ENCODE assay signal across 16 cellular contexts in the genomic region with DNA sequence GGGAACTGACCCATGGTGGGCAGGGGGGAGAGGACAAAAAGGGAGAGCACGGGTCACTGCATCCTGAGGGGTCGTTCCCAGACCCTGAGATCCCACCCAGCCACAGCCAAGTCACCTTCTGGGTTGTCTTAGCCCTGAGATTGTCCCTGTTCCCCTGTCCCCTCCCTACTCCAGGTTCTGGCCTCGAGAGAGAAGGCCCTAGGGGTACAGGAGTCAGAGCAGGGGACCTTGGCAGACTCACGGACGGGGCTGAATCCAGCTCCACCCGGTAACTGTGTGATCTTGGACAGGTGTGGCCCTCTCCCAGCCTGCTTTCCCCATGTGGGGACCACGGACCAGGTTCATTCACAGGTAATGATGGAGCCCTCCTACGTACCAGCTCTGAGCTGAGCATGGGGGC.
"Had no signal": no experiment of that assay in that cellular context is flagged by ENCODE, and none has a peak within 500 bp of the region (broad histone marks: within the 10 kb centered on the region; RNA-seq: fewer than 3 reads in every experiment).

No MANE protein-coding gene starts in this region.

- H3K9me3 ChIP-seq: gastroesophageal sphincter, neutrophil, thyroid gland had no signal

- H3K36me3 ChIP-seq: brain microvascular endothelial cell, gastroesophageal sphincter, neutrophil, thyroid gland had no signal

- H3K27ac Mint-ChIP-seq: activated CD4-positive, alpha-beta T cell treated with anti-CD3 and anti-CD28 coated beads, Interleukin-2, amount 10 ng/mL, durations not matched to agents 7 days and 5 days; activated naive CD4-positive, alpha-beta T cell treated with anti-CD3 and anti-CD28 coated beads, Interleukin-2, amount 50 U/mL, for 72 hours; activated T-cell treated with anti-CD3 and anti-CD28 coated beads, Interleukin-2, amount 50 U/mL, for 72 hours; dendritic cell treated with granulocyte-macrophage colony-stimulating factor and Interleukin-4, amounts not matched to agents 40 ng/mL and 50 ng/mL, for 4 days; naive B cell; stimulated activated naive CD8-positive, alpha-beta T cell treated with anti-CD3 and anti-CD28 coated beads, Interleukin-15, amount 100 ng/mL, for 72 hours; T-helper 2 cell treated with Interferon-gamma antibody and Interleukin-4, amounts not matched to agents 5 μg/mL and 100 μg/mL, for 36 hours had no signal

- H3K9me3 Mint-ChIP-seq: activated CD4-positive, alpha-beta T cell treated with anti-CD3 and anti-CD28 coated beads, Interleukin-2, amount 10 ng/mL, durations not matched to agents 7 days and 5 days; activated naive CD4-positive, alpha-beta T cell treated with anti-CD3 and anti-CD28 coated beads, Interleukin-2, amount 50 U/mL, for 72 hours; activated T-cell treated with anti-CD3 and anti-CD28 coated beads, Interleukin-2, amount 50 U/mL, for 72 hours; dendritic cell treated with granulocyte-macrophage colony-stimulating factor and Interleukin-4, amounts not matched to agents 40 ng/mL and 50 ng/mL, for 4 days; stimulated activated naive CD8-positive, alpha-beta T cell treated with anti-CD3 and anti-CD28 coated beads, Interleukin-15, amount 100 ng/mL, for 72 hours; T-helper 2 cell treated with Interferon-gamma antibody and Interleukin-4, amounts not matched to agents 5 μg/mL and 100 μg/mL, for 36 hours had no signal

- H3K4me3 Mint-ChIP-seq: activated CD4-positive, alpha-beta T cell treated with anti-CD3 and anti-CD28 coated beads, Interleukin-2, amount 10 ng/mL, durations not matched to agents 7 days and 5 days; activated T-cell treated with anti-CD3 and anti-CD28 coated beads, Interleukin-2, amount 50 U/mL, for 72 hours; dendritic cell treated with granulocyte-macrophage colony-stimulating factor and Interleukin-4, amounts not matched to agents 40 ng/mL and 50 ng/mL, for 4 days; naive B cell; stimulated activated naive CD8-positive, alpha-beta T cell treated with anti-CD3 and anti-CD28 coated beads, Interleukin-15, amount 100 ng/mL, for 72 hours; T-helper 2 cell treated with Interferon-gamma antibody and Interleukin-4, amounts not matched to agents 5 μg/mL and 100 μg/mL, for 36 hours had no signal

- H3K27ac ChIP-seq: brain microvascular endothelial cell, gastroesophageal sphincter, neutrophil, thyroid gland had no signal

- H3K4me1 Mint-ChIP-seq: activated CD4-positive, alpha-beta T cell treated with anti-CD3 and anti-CD28 coated beads, Interleukin-2, amount 10 ng/mL, durations not matched to agents 7 days and 5 days; naive B cell; stimulated activated naive CD8-positive, alpha-beta T cell treated with anti-CD3 and anti-CD28 coated beads, Interleukin-15, amount 100 ng/mL, for 72 hours had no signal

- ATAC-seq: activated naive CD4-positive, alpha-beta T cell treated with anti-CD3 and anti-CD28 coated beads, Interleukin-2, amount 50 U/mL, for 72 hours; activated T-cell treated with anti-CD3 and anti-CD28 coated beads, Interleukin-2, amount 50 U/mL, for 72 hours; gastroesophageal sphincter; right cardiac atrium; stimulated activated naive CD8-positive, alpha-beta T cell treated with anti-CD3 and anti-CD28 coated beads, Interleukin-15, amount 100 ng/mL, for 72 hours had no signal

- H3K4me3 ChIP-seq: gastroesophageal sphincter, thyroid gland had no signal

- H3K36me3 Mint-ChIP-seq: activated naive CD4-positive, alpha-beta T cell treated with anti-CD3 and anti-CD28 coated beads, Interleukin-2, amount 50 U/mL, for 72 hours; naive B cell had no signal

- DNase-seq: activated CD4-positive, alpha-beta T cell treated with anti-CD3 and anti-CD28 coated beads, Interleukin-2, amount 10 ng/mL, durations not matched to agents 7 days and 5 days; activated CD8-positive, alpha-beta memory T cell treated with anti-CD3 and anti-CD28 coated beads, Interleukin-2, amount 50 U/mL, for 48 hours; activated gamma-delta T cell; activated T-cell treated with anti-CD3 and anti-CD28 coated beads, Interleukin-2, amount 50 U/mL, for 72 hours; naive B cell; small intestine; stimulated activated naive CD8-positive, alpha-beta T cell treated with anti-CD3 and anti-CD28 coated beads, Interleukin-15, amount 100 ng/mL, for 72 hours; SW 1271 had no signal

- H3K27me3 ChIP-seq: thyroid gland had no signal
